In the genomic region with DNA sequence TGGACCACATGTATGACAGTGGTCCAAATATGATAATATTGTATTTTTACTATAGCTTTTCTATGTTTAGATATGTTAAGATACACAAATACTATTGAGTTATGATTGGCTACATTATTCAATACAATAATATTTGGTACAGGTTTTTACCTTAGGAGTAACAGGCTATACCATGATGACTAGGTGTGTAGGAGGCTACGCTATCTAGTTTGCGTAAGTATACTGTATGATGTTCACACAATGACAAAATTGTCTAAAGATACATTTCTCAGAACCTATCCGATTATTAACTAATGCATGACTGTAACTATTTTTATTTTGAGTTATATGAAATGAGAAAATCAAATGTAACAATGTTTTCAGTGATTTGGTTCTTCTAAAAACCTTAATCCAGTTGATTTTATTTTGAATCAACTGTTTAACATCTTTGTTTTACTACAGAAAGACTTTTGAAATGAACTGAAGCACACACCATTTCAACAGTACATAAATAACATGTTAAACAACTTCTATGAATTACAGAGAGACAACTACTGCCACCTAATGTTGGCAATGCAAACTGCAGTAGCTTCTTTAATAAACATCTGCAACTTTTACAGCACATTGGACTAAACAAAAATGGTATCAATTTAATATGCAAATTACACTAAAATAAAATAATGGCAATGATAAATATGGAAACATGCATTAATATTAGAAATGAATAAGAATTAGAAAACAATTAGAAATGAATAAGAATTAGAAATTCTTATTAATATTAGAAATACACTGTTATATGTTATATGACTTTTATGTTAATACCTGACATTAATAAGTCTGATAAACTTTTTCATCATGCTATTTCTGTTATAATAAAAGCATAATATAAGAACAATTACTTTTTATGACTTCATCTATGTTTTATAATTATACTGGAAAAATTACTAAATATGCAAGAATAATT, we compare ENCODE assay signal across 8 cellular contexts.
DNase-seq lines count a peak whose midpoint lies in the region; ATAC-seq, FAIRE-seq and TF ChIP-seq lines count a peak whose summit lies in the region.

No MANE protein-coding gene starts in this region.

- H3K79me2 ChIP-seq in osteoblast (ENCODE audit: insufficient read depth, low read length) = no peaks in the 10 kb centered on the region

- no peak overlapping the region for H2AFZ ChIP-seq in osteoblast (ENCODE audit: low read length)

- FAIRE-seq in H54 (lab: Jason Lieb, UNC) = peak; percentile 90
- peak; percentile 95 for FAIRE-seq in TTC549 (lab: Jason Lieb, UNC)

- H3K36me3 ChIP-seq in left ventricle myocardium inferior = no peaks in the 10 kb centered on the region
- no peaks in the 10 kb centered on the region for H3K36me3 ChIP-seq in osteoblast (ENCODE audit: insufficient read depth, low read length)
- no peaks in the 10 kb centered on the region for H3K36me3 ChIP-seq in aorta (ENCODE audit: control insufficient read depth in 1 of 2, insufficient read depth in 2 of 2, low read length in 1 of 2)

- WGBS in aorta, 2 donors = 58 to 69% methylated on average over 3 of the region's 3 CpGs

- TF ChIP-seq POLR2A in H54 (IDR thresholded peaks at IDR 0.05; ENCODE audit: low read depth, low read length) = no peak
- TF ChIP-seq POLR2A in erythroblast (IDR thresholded peaks at IDR 0.05; ENCODE audit: low read length) = no peak

- no peak for DNase-seq in left ventricle myocardium inferior
- DNase-seq in Right ventricle myocardium superior = no peak
- no peak for DNase-seq in H54 (ENCODE audit: insufficient read length, low spot score)
- peak; percentile 24 for DNase-seq in NCI-H1105 (lab: John Stamatoyannopoulos, UW)
- peak; percentile 50 to 75 for DNase-seq in erythroblast (lab: John Stamatoyannopoulos, UW)
- DNase-seq in osteoblast (ENCODE audit: insufficient read length, low spot score, missing footprints) = no peak
- no peak for DNase-seq in aorta

- intact Hi-C loops in left ventricle myocardium inferior (cut with micrococcal nuclease) = loop anchor here (5.0 kb wide), 1 partner anchor 47 kb away; no protein-coding TSS in a partner anchor
- intact Hi-C loops in Right ventricle myocardium superior (cut with DNase I) = no loop called here
- intact Hi-C loops in aorta (cut with DNase I) = no loop called here

- H3K27me3 ChIP-seq in left ventricle myocardium inferior (ENCODE audit: low read depth) = no peaks in the 10 kb centered on the region
- no peaks in the 10 kb centered on the region for H3K27me3 ChIP-seq in osteoblast (ENCODE audit: insufficient read depth, low read length)
- no peaks in the 10 kb centered on the region for H3K27me3 ChIP-seq in aorta (ENCODE audit: control insufficient read depth in 1 of 2, insufficient read depth in 2 of 2, low read length in 1 of 2)

- H3K27ac ChIP-seq in left ventricle myocardium inferior (replicated peaks) (no peak overlapping the region), osteoblast (ENCODE audit: low read depth, low read length) (no peak overlapping the region), aorta (ENCODE audit: low read depth in 1 of 2, low read length in 2 of 2) (no peak overlapping the region)

- H3K4me1 ChIP-seq in left ventricle myocardium inferior = no peaks in the 10 kb centered on the region
- H3K4me1 ChIP-seq in osteoblast (ENCODE audit: insufficient read depth, low read length) = no peaks in the 10 kb centered on the region
- no peaks in the 10 kb centered on the region for H3K4me1 ChIP-seq in aorta (ENCODE audit: control insufficient read depth in 1 of 2, insufficient read depth in 2 of 2, low read length in 2 of 2)

- TF ChIP-seq CTCF in left ventricle myocardium inferior (IDR thresholded peaks at IDR 0.05; ENCODE audit: borderline replicate concordance) = peak; percentile 97
- peak; percentile 90 for TF ChIP-seq CTCF in osteoblast (IDR thresholded peaks at IDR 0.05; ENCODE audit: extremely low read depth, low read depth, low read length)

- H3K9me3 ChIP-seq in left ventricle myocardium inferior (replicated peaks) (no peaks in the 10 kb centered on the region), osteoblast (ENCODE audit: low read depth, low read length) (no peaks in the 10 kb centered on the region), aorta (ENCODE audit: control insufficient read depth, low read length) (no peaks in the 10 kb centered on the region)

- no peak overlapping the region for H3K4me3 ChIP-seq in left ventricle myocardium inferior
- H3K4me3 ChIP-seq in osteoblast (ENCODE audit: insufficient read depth, low read length) = no peak overlapping the region
- H3K4me3 ChIP-seq in aorta (ENCODE audit: low read length in 2 of 2) = no peak overlapping the region

- no peak overlapping the region for H3K4me2 ChIP-seq in osteoblast (ENCODE audit: insufficient read depth, low read length)

- ATAC-seq in Right ventricle myocardium superior (ENCODE audit: poor library complexity) = no peak
- no peak for ATAC-seq in aorta (ENCODE audit: low FRiP score)

- no peaks in the 10 kb centered on the region for H4K20me1 ChIP-seq in osteoblast (ENCODE audit: insufficient read depth, low read length)

Comparison
In these comparisons a context has a peak if more than half of its experiments do, and no peak if none do; other contexts are left out.
1. DNase-seq: peak in NCI-H1105 (single experiment) and erythroblast (2 of 2); none in left ventricle myocardium inferior (single experiment), Right ventricle myocardium superior (single experiment), H54 (single experiment), osteoblast (single experiment) and aorta (0 of 2).